ENCODE assay signal across 20 cellular contexts in the genomic region with DNA sequence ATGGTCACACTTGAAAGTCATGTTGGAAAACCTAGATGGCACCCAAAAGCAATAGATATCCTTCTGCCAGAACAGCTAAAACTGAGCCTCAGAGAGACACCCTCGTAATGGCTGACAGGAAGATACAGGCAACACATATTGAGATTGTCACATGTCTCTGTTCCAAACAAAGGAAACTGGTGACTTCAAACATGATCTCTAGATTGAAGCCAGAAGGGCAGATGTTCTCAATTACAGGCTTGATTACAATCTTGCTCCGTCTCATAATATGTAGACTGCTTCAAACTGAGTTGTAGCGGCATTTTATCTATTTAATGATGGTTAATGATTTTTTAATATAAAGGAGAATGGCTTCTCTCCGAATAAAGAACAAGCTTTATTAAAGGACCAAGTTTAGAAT.
"Had no signal": no experiment of that assay in that cellular context is flagged by ENCODE, and none has a peak within 500 bp of the region (broad histone marks: within the 10 kb centered on the region; RNA-seq: fewer than 3 reads in every experiment).

No MANE protein-coding gene starts in this region.

- H3K27ac Mint-ChIP-seq: activated B cell treated with CpG ODN at 0.5 μM for 24 hours; activated CD8-positive, alpha-beta T cell treated with anti-CD3 and anti-CD28 coated beads for 36 hours; activated naive CD4-positive, alpha-beta T cell treated with anti-CD3 and anti-CD28 coated beads, Interleukin-2, amount 50 U/mL, for 72 hours; activated T-cell treated with anti-CD3 and anti-CD28 coated beads, Interleukin-2, amount 50 U/mL, for 72 hours had no signal

- H3K36me3 ChIP-seq: ovary, sigmoid colon, spleen, upper lobe of left lung had no signal

- H3K27me3 ChIP-seq: hepatocyte, ovary, sigmoid colon, spleen, testis, upper lobe of left lung had no signal

- H3K9me3 Mint-ChIP-seq: activated B cell treated with CpG ODN at 0.5 μM for 24 hours; activated CD8-positive, alpha-beta T cell treated with anti-CD3 and anti-CD28 coated beads for 36 hours; neural crest cell had no signal

- H3K9me3 ChIP-seq: ovary, sigmoid colon, spleen, testis, upper lobe of left lung had no signal

- ATAC-seq: activated CD8-positive, alpha-beta T cell treated with anti-CD3 and anti-CD28 coated beads for 36 hours; activated naive CD4-positive, alpha-beta T cell treated with anti-CD3 and anti-CD28 coated beads, Interleukin-2, amount 50 U/mL, for 72 hours; activated T-cell treated with anti-CD3 and anti-CD28 coated beads, Interleukin-2, amount 50 U/mL, for 72 hours; left lobe of liver; stimulated activated naive CD8-positive, alpha-beta T cell treated with anti-CD3 and anti-CD28 coated beads, Interleukin-15, amount 100 ng/mL, for 72 hours had no signal

- H3K4me1 Mint-ChIP-seq: activated B cell treated with CpG ODN at 0.5 μM for 24 hours; stimulated activated naive CD8-positive, alpha-beta T cell treated with anti-CD3 and anti-CD28 coated beads, Interleukin-15, amount 100 ng/mL, for 72 hours had no signal

- H3K4me3 Mint-ChIP-seq: activated B cell treated with CpG ODN at 0.5 μM for 24 hours; activated CD8-positive, alpha-beta T cell treated with anti-CD3 and anti-CD28 coated beads for 36 hours; activated T-cell treated with anti-CD3 and anti-CD28 coated beads, Interleukin-2, amount 50 U/mL, for 72 hours; neural crest cell; stimulated activated naive CD8-positive, alpha-beta T cell treated with anti-CD3 and anti-CD28 coated beads, Interleukin-15, amount 100 ng/mL, for 72 hours had no signal

- H3K27me3 Mint-ChIP-seq: activated B cell treated with CpG ODN at 0.5 μM for 24 hours; activated CD8-positive, alpha-beta T cell treated with anti-CD3 and anti-CD28 coated beads for 36 hours; stimulated activated naive CD8-positive, alpha-beta T cell treated with anti-CD3 and anti-CD28 coated beads, Interleukin-15, amount 100 ng/mL, for 72 hours had no signal

- H3K79me2 ChIP-seq: hepatocyte had no signal

- H3K4me2 ChIP-seq: hepatocyte had no signal

- H3K36me3 Mint-ChIP-seq: activated naive CD4-positive, alpha-beta T cell treated with anti-CD3 and anti-CD28 coated beads, Interleukin-2, amount 50 U/mL, for 72 hours had no signal

- H3K27ac ChIP-seq: hepatocyte, ovary, sigmoid colon, spleen, testis, upper lobe of left lung had no signal

- H3K4me3 ChIP-seq: hepatocyte, ovary, sigmoid colon, spleen, testis, upper lobe of left lung had no signal

- H3K4me1 ChIP-seq: sigmoid colon, spleen, testis, upper lobe of left lung had no signal

- H2AFZ ChIP-seq: hepatocyte had no signal

- DNase-seq: activated B cell treated with CpG ODN at 0.5 μM for 24 hours; activated CD4-positive, alpha-beta T cell treated with anti-CD3 and anti-CD28 coated beads for 48 hours; activated CD8-positive, alpha-beta memory T cell treated with anti-CD3 and anti-CD28 coated beads, Interleukin-2, amount 50 U/mL, for 4 hours; activated CD8-positive, alpha-beta T cell treated with anti-CD3 and anti-CD28 coated beads for 36 hours; activated gamma-delta T cell; activated T-cell treated with anti-CD3 and anti-CD28 coated beads, Interleukin-2, amount 50 U/mL, for 72 hours; amniotic stem cell; erythroblast; islet precursor cell; midbrain; ovary; sigmoid colon; spleen; stimulated activated naive CD8-positive, alpha-beta T cell treated with anti-CD3 and anti-CD28 coated beads, Interleukin-15, amount 100 ng/mL, for 72 hours; testis; upper lobe of left lung had no signal
